In the genomic region with DNA sequence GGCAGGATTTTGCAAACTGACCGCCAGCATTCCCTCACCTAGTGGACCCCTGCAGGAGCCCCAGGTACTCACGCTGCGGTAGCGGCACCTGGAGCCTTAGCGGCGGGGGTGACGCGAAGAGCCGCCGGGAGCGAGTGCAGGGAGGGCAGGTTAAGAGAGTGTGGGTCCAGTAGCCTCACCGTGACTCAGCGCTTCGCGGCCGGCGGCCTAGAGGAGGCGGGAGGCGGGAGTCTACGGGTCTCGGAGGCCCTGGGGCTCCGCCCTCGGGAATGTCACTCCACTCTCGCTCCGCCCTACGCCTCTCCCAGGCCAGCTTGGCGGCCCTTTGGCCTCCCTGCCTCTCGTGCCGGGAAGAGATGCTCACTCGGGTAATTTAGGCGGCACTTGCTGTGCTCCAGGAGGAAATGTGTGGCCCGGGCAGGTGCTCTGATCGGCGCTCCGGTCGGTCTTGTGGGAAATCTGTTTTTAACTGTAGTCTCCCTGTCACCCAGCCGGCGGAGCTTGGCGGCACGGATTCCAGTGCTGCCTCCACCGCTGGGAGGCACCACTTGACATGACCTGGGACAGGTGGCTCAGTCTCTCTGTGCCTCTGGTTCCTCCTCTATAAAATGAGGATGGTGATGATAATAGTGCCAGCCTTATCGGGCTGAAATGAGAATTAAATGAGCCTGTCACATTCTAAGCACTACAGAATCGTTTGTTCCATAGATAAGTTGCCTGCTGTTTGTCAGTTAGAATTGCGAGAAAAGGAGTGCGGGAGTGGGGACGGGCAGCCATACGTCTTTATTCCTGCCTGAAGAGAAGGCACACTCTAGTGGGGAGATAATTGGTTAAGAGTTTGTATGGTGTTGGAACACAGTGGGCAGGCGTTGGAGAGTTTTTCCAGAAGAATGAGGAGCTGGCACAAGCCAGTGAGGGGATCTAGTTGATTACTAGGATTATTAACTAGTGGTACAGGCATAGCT, we compare ENCODE assay signal across 1 cellular context.
TF ChIP-seq lines count a peak whose summit lies in the region.

A gene (minus strand): TSS at position 216 of the 965 bp plus-strand sequence. CDS start 2,076 bp downstream, outside the sequence.

TF ChIP-seq in GM23338, 12 proteins besides CTCF, POLR2A, EP300 and RAD21 (continued from another document):
- TF ChIP-seq, protein P1, sequence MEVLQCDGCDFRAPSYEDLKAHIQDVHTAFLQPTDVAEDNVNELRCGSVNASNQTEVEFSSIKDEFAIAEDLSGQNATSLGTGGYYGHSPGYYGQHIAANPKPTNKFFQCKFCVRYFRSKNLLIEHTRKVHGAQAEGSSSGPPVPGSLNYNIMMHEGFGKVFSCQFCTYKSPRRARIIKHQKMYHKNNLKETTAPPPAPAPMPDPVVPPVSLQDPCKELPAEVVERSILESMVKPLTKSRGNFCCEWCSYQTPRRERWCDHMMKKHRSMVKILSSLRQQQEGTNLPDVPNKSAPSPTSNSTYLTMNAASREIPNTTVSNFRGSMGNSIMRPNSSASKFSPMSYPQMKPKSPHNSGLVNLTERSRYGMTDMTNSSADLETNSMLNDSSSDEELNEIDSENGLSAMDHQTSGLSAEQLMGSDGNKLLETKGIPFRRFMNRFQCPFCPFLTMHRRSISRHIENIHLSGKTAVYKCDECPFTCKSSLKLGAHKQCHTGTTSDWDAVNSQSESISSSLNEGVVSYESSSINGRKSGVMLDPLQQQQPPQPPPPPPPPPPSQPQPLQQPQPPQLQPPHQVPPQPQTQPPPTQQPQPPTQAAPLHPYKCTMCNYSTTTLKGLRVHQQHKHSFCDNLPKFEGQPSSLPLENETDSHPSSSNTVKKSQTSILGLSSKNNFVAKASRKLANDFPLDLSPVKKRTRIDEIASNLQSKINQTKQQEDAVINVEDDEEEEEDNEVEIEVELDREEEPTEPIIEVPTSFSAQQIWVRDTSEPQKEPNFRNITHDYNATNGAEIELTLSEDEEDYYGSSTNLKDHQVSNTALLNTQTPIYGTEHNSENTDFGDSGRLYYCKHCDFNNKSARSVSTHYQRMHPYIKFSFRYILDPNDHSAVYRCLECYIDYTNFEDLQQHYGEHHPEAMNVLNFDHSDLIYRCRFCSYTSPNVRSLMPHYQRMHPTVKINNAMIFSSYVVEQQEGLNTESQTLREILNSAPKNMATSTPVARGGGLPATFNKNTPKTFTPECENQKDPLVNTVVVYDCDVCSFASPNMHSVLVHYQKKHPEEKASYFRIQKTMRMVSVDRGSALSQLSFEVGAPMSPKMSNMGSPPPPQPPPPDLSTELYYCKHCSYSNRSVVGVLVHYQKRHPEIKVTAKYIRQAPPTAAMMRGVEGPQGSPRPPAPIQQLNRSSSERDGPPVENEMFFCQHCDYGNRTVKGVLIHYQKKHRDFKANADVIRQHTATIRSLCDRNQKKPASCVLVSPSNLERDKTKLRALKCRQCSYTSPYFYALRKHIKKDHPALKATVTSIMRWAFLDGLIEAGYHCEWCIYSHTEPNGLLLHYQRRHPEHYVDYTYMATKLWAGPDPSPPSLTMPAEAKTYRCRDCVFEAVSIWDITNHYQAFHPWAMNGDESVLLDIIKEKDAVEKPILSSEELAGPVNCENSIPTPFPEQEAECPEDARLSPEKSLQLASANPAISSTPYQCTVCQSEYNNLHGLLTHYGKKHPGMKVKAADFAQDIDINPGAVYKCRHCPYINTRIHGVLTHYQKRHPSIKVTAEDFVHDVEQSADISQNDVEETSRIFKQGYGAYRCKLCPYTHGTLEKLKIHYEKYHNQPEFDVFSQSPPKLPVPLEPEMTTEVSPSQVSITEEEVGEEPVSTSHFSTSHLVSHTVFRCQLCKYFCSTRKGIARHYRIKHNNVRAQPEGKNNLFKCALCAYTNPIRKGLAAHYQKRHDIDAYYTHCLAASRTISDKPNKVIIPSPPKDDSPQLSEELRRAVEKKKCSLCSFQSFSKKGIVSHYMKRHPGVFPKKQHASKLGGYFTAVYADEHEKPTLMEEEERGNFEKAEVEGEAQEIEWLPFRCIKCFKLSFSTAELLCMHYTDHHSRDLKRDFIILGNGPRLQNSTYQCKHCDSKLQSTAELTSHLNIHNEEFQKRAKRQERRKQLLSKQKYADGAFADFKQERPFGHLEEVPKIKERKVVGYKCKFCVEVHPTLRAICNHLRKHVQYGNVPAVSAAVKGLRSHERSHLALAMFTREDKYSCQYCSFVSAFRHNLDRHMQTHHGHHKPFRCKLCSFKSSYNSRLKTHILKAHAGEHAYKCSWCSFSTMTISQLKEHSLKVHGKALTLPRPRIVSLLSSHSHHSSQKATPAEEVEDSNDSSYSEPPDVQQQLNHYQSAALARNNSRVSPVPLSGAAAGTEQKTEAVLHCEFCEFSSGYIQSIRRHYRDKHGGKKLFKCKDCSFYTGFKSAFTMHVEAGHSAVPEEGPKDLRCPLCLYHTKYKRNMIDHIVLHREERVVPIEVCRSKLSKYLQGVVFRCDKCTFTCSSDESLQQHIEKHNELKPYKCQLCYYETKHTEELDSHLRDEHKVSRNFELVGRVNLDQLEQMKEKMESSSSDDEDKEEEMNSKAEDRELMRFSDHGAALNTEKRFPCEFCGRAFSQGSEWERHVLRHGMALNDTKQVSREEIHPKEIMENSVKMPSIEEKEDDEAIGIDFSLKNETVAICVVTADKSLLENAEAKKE (CRISPR knock-in tag; IDR thresholded peaks at IDR 0.05), result no peak
